In genomic region chr22:23144926-23145906, GRCh38 we compare ENCODE assay signal across 8 cellular contexts. TPM values are rescaled to one million over a fixed set of nuclear protein-coding genes. Genes with fewer than 3 reads are reported as not detected.
DNase-seq lines count a peak whose midpoint lies in the region; ATAC-seq and TF ChIP-seq lines count a peak whose summit lies in the region.

A gene with protein sequence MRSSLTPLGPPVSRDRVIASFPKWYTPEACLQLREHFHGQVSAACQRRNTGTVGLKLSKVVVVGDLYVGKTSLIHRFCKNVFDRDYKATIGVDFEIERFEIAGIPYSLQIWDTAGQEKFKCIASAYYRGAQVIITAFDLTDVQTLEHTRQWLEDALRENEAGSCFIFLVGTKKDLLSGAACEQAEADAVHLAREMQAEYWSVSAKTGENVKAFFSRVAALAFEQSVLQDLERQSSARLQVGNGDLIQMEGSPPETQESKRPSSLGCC (plus strand): TSS chr22:23145477. CDS start chr22:23146617, 1,140 bp downstream.

- peak within 1 kb of the TSS; percentile 25; the same call in 1 of the 2 replicates for H4K91ac ChIP-seq in IMR-90 (ENCODE audit: insufficient read depth, low read depth, low read length)

- H3K4me2 ChIP-seq in IMR-90 (ENCODE audit: low read depth, low read length): peak within 1 kb of the TSS; percentile 81

- POLR2A ChIA-PET in IMR-90 (lab: Charles Lee; ENCODE audit: unreplicated experiment): interaction anchor here (0.7 kb wide), 1 partner anchor 1033 kb away, joined by 4 read pairs; no protein-coding TSS in a partner anchor
- POLR2A ChIA-PET in naive thymus-derived CD8-positive, alpha-beta T cell (lab: Charles Lee): interaction anchor here (0.6 to 2.4 kb wide), 8 partner anchors 8 to 425 kb away, joined by 3 to 17 read pairs (median 4); partner anchors contain the start of gene GNAZ

- peak within 1 kb of the TSS; percentile 82 to 99 (median 96) for H3K27ac Mint-ChIP-seq in naive thymus-derived CD8-positive, alpha-beta T cell

- peaks cover 0 to 6% of the 10 kb centered on the region in 2 experiments; a peak in 1 of 4 replicates for H3K79me1 ChIP-seq in IMR-90 (ENCODE audit: low read depth in 1 of 2, low read length in 2 of 2)

- no peaks in the 10 kb centered on the region for H3K9me3 ChIP-seq in IMR-90 (ENCODE audit: control insufficient read depth, insufficient read depth, low read length)

- TF ChIP-seq POLR2A in IMR-90 (IDR thresholded peaks at IDR 0.05; ENCODE audit: low read depth, low read length): peak; percentile 65

- no peaks in the 10 kb centered on the region for H3K27me3 Mint-ChIP-seq in naive thymus-derived CD8-positive, alpha-beta T cell

- peaks cover 19% of the 10 kb centered on the region for H3K4me1 ChIP-seq in IMR-90 (ENCODE audit: control insufficient read depth, insufficient read depth, low read length)

- H2AFZ ChIP-seq in IMR-90 (replicated peaks; ENCODE audit: low read length, poor library complexity): peak within 1 kb of the TSS; percentile 95

- H3K9me1 ChIP-seq in IMR-90 (ENCODE audit: insufficient read depth, low read length): peaks cover 6% of the 10 kb centered on the region; the same call in 1 of the 2 replicates

- peak within 1 kb of the TSS; percentile 65; the same call in 1 of the 2 replicates for H3K4ac ChIP-seq in IMR-90 (ENCODE audit: low read depth, low read length)

- peak within 1 kb of the TSS; percentile 76 to 96 for H4K8ac ChIP-seq in IMR-90 (ENCODE audit: low read depth in 2 of 2, low read length in 2 of 2)

- H3K4me1 Mint-ChIP-seq in naive thymus-derived CD8-positive, alpha-beta T cell: peaks cover 21 to 55% (median 53%) of the 10 kb centered on the region in 4 donors

- H3K18ac ChIP-seq in IMR-90 (ENCODE audit: low read depth, low read length): no peak within 1 kb of the TSS

- H2BK5ac ChIP-seq in IMR-90 (ENCODE audit: low read depth, low read length, poor library complexity, severe bottlenecking): no peak within 1 kb of the TSS

- H3K4me3 Mint-ChIP-seq in naive thymus-derived CD8-positive, alpha-beta T cell: peak within 1 kb of the TSS; percentile 69 to 90 (median 82)

- CTCF ChIA-PET in IMR-90 (lab: Yijun Ruan, JAX): interaction anchor here (1.0 kb wide), 1 partner anchor 145 kb away, joined by 6 read pairs; no protein-coding TSS in a partner anchor

- in situ Hi-C loops in IMR-90 (cut with MboI; ENCODE audit: low sequenced_read_pairs): no loop called here

- H3K9me3 Mint-ChIP-seq in naive thymus-derived CD8-positive, alpha-beta T cell: no peaks in the 10 kb centered on the region

- H3K27ac ChIP-seq in IMR-90 (ENCODE audit: insufficient read depth, low read length): peak within 1 kb of the TSS; percentile 60

- no peak for TF ChIP-seq RAD21 in IMR-90 (IDR thresholded peaks at IDR 0.05; ENCODE audit: low read length)

- ATAC-seq in IMR-90 (ENCODE audit: low read depth) (peak; percentile 86), GM21526 (IDR thresholded peaks at IDR 0.05; ENCODE audit: low FRiP score, unreplicated experiment) (no peak)
- peak; percentile 48 for ATAC-seq in naive thymus-derived CD8-positive, alpha-beta T cell

- H2BK120ac ChIP-seq in IMR-90 (ENCODE audit: low read depth, low read length): peak within 1 kb of the TSS; percentile 12; the same call in 1 of the 2 replicates

- H3K36me3 Mint-ChIP-seq in naive thymus-derived CD8-positive, alpha-beta T cell: peaks cover 0 to 4% (median 0%) of the 10 kb centered on the region in 3 donors

- intact Hi-C loops in IMR-90 (cut with micrococcal nuclease): no loop called here

- peak within 1 kb of the TSS; percentile 8; the same call in 1 of the 2 replicates for H3K23ac ChIP-seq in IMR-90 (ENCODE audit: low read depth, low read length)

- peak within 1 kb of the TSS; percentile 56 for H3K4me3 ChIP-seq in IMR-90 (ENCODE audit: insufficient read depth, low read depth, low read length)

- H2BK15ac ChIP-seq in IMR-90 (ENCODE audit: low read depth, low read length): no peak within 1 kb of the TSS

- H3K27me3 ChIP-seq in IMR-90 (ENCODE audit: control insufficient read depth, insufficient read depth, low read length): no peaks in the 10 kb centered on the region

- DNase-seq in EL (peak; percentile 100), IMR-90 (peak; percentile 98), RPMI8226 (peak; percentile 100), activated gamma-delta T cell treated with Interleukin-2 at 50 U/mL for 16 hours (peak; percentile 79), fibroblast of the conjunctiva (ENCODE audit: low read depth) (peak; percentile 99)
- DNase-seq in naive thymus-derived CD8-positive, alpha-beta T cell: peak; percentile 81 to 97 (median 90)
- peak; percentile 66 to 84 for DNase-seq in stimulated activated CD8-positive, alpha-beta memory T cell treated with anti-CD3 and anti-CD28 coated beads, Interleukin-7, amount 100 ng/mL, for 48 hours (ENCODE audit: extremely low read depth in 1 of 2, low read depth in 1 of 2)

- no TSS peak for BruUV-seq in IMR-90 (replicated peaks; lab: Mats Ljungman, UMichigan)

- peak within 1 kb of the TSS; percentile 65; the same call in 1 of the 2 replicates for H4K5ac ChIP-seq in IMR-90 (ENCODE audit: low read depth, low read length)

- peak within 1 kb of the TSS; percentile 6 for H2AK9ac ChIP-seq in IMR-90 (replicated peaks; ENCODE audit: low read depth, low read length, poor library complexity)

- H3K56ac ChIP-seq in IMR-90 (ENCODE audit: extremely low read depth, insufficient read depth, low read length): 0 out of 2 replicates have a peak within 1 kb of the TSS, but pooled peaks have one; percentile 30

- H2AK5ac ChIP-seq in IMR-90 (ENCODE audit: low read depth, low read length): peak within 1 kb of the TSS; percentile 73; the same call in 1 of the 2 replicates

- H2BK20ac ChIP-seq in IMR-90 (ENCODE audit: low read depth, low read length): no peak within 1 kb of the TSS

- H4K20me1 ChIP-seq in IMR-90 (ENCODE audit: insufficient read depth, low read length): 0 out of 2 replicates have a peak, but pooled peaks cover 4% of the 10 kb centered on the region

- H3K36me3 ChIP-seq in IMR-90 (ENCODE audit: control insufficient read depth, insufficient read depth, low read length): no peaks in the 10 kb centered on the region

- 0% methylated on average over 41 of the region's 62 CpGs; no CpG with 5 or more reads in 1 of the 2 experiments for WGBS in IMR-90 (ENCODE audit: extremely low coverage in 2 of 2, insufficient read length in 1 of 2), 2 experiments

- dilution Hi-C loops in IMR-90 (cut with HindIII; ENCODE audit: low sequenced_read_pairs, unreplicated experiment): no loop called here

- peak within 1 kb of the TSS; percentile 10; the same call in 1 of the 2 replicates for H3K14ac ChIP-seq in IMR-90 (replicated peaks; ENCODE audit: low read depth, low read length)

- peak within 1 kb of the TSS; percentile 73 for H3K9ac ChIP-seq in IMR-90 (ENCODE audit: low read depth, low read length)

- TF ChIP-seq CTCF in IMR-90 (conservative IDR thresholded peaks at IDR 0.05; ENCODE audit: low read depth, low read length): no peak

TF ChIP-seq in IMR-90, 13 proteins besides CTCF, POLR2A, EP300 and RAD21:
- TF ChIP-seq MAFK (IDR thresholded peaks at IDR 0.05; ENCODE audit: low read depth, low read length) (no peak), MXI1 (IDR thresholded peaks at IDR 0.05; ENCODE audit: borderline replicate concordance, low read depth, low read length) (peak; percentile 92), MAZ (IDR thresholded peaks at IDR 0.05; ENCODE audit: borderline replicate concordance, low read depth, low read length) (peak; percentile 67; the same call in 1 of the 2 replicates), NFE2L2 (IDR thresholded peaks at IDR 0.05; ENCODE audit: low read depth, low read length) (no peak), SMC3 (IDR thresholded peaks at IDR 0.05; ENCODE audit: low read depth, low read length) (no peak), CHD1 (IDR thresholded peaks at IDR 0.05; ENCODE audit: low read depth, low read length) (no peak), BHLHE40 (IDR thresholded peaks at IDR 0.05; ENCODE audit: low read depth, low read length) (peak; percentile 58), RFX5 (IDR thresholded peaks at IDR 0.05; ENCODE audit: low read depth, low read length) (0 out of 2 replicates have a peak, but pooled peaks have one; percentile 6), FOS (IDR thresholded peaks at IDR 0.05; ENCODE audit: low read depth, low read length) (peak; percentile 66), RCOR1 (IDR thresholded peaks at IDR 0.05; ENCODE audit: insufficient replicate concordance, low read length) (no peak), CEBPB (IDR thresholded peaks at IDR 0.05; ENCODE audit: low read depth, low read length) (no peak)
- TF ChIP-seq, protein P1, sequence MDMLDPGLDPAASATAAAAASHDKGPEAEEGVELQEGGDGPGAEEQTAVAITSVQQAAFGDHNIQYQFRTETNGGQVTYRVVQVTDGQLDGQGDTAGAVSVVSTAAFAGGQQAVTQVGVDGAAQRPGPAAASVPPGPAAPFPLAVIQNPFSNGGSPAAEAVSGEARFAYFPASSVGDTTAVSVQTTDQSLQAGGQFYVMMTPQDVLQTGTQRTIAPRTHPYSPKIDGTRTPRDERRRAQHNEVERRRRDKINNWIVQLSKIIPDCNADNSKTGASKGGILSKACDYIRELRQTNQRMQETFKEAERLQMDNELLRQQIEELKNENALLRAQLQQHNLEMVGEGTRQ (IDR thresholded peaks at IDR 0.05; ENCODE audit: low read depth, low read length): peak; percentile 38
- TF ChIP-seq, protein P2, sequence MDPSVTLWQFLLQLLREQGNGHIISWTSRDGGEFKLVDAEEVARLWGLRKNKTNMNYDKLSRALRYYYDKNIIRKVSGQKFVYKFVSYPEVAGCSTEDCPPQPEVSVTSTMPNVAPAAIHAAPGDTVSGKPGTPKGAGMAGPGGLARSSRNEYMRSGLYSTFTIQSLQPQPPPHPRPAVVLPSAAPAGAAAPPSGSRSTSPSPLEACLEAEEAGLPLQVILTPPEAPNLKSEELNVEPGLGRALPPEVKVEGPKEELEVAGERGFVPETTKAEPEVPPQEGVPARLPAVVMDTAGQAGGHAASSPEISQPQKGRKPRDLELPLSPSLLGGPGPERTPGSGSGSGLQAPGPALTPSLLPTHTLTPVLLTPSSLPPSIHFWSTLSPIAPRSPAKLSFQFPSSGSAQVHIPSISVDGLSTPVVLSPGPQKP (IDR thresholded peaks at IDR 0.05; ENCODE audit: borderline replicate concordance, low read depth, low read length): no peak

RNA-seq across cellular contexts. Expression of the gene that starts here (rescaled TPM):
- 2.5 and 3.6 TPM in 2 replicates for total RNA-seq in IMR-90 (2012; rRNA removed)
- 4.0 TPM in 2 replicates for polyA plus RNA-seq in IMR-90 (2012; rRNA removed)
- 2.3 and 3.7 TPM in 2 replicates for polyA plus RNA-seq in IMR-90 (2012; cell fraction: cytosol; rRNA removed)
- polyA plus RNA-seq in IMR-90 (2012; cell fraction: nucleus; rRNA removed; ENCODE audit: low replicate concordance): 4.6 and 6.6 TPM in 2 replicates
- total RNA-seq in naive thymus-derived CD8-positive, alpha-beta T cell: 1 to 10 TPM; 1.1 to 1.2 TPM
- polyA plus RNA-seq in naive thymus-derived CD8-positive, alpha-beta T cell: 1 to 10 TPM in 1 of 3 donors, under 1 TPM in 2; 0.66 to 2.0 (median 0.97) TPM
